In genomic region chr7:35652124-35652523, GRCh38 we compare ENCODE assay signal across 1 cellular context.
TF ChIP-seq lines count a peak whose summit lies in the region.

No MANE protein-coding gene starts in this region.

TF ChIP-seq in GM12878, 131 proteins besides CTCF, POLR2A, EP300 and RAD21:
- TF ChIP-seq TARDBP (IDR thresholded peaks at IDR 0.05; ENCODE audit: borderline replicate concordance): no peak
- TF ChIP-seq RUNX3 (IDR thresholded peaks at IDR 0.05; ENCODE audit: low read length): peak; percentile 55
- peak; percentile 84 for TF ChIP-seq ZBTB40 (IDR thresholded peaks at IDR 0.05; ENCODE audit: borderline replicate concordance)
